15 cellular contexts compared by ENCODE assay signal in the genomic region with DNA sequence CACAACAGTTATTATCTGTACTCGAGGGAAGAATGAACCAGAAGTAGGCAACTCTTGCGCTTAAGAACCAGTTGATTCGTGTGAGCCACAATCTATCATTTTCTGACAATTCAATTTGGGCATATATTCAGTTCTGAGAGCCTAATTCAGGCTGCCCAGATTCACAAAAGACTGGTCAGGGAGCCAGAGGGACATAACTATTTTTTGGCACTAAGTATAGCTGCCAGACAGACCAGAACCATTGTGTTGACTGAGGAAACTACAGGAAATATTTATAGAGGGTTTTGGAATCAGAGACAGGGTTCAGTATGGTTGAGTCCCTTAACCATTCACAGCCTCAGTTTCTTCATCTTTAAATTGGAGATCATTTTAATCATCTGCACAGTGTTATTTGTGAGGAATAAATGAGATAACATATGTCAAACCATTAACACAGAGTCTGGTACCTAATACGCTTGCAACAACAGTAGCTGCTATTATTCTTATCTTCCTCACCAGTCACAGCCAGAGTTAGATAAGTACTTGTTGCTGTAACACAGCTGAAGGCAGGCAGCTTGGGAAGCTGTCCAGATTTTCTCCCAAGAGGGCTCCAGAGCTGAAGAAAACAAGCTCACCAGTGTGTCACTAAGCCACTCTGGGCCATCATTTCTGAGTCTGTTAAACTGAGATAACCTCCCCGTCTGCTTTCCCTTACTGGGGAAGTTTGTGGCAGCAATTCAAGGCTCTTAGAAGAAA.
DNase-seq lines count a peak whose midpoint lies in the region; ATAC-seq and TF ChIP-seq lines count a peak whose summit lies in the region.
"Had no signal": no experiment of that assay in that cellular context is flagged by ENCODE, and none has a peak within 500 bp of the region (broad histone marks: within the 10 kb centered on the region; RNA-seq: fewer than 3 reads in every experiment).

No MANE protein-coding gene starts in this region.

- no peaks in the 10 kb centered on the region for H3K27me3 ChIP-seq in thoracic aorta (replicated peaks; ENCODE audit: insufficient read depth)

- H3K27ac Mint-ChIP-seq in activated T-helper 2 cell treated with anti-CD3 and anti-CD28 coated beads, Interferon-gamma antibody, Interleukin-2, Interleukin-4, amounts not matched to agents 10 μg/mL and 5 μg/mL and 100 μg/mL, durations not matched to agents 14 hours and 24 hours and 36 hours = no peak overlapping the region
- no peak overlapping the region for H3K27ac Mint-ChIP-seq in effector memory CD8-positive, alpha-beta T cell
- H3K27ac Mint-ChIP-seq: CD8-positive, alpha-beta T cell had no signal

- no peak overlapping the region for H3K4me3 ChIP-seq in thoracic aorta
- H3K4me3 ChIP-seq: K562, PC-9 had no signal

- no peak overlapping the region for H3K4me3 Mint-ChIP-seq in activated T-helper 2 cell treated with anti-CD3 and anti-CD28 coated beads, Interferon-gamma antibody, Interleukin-2, Interleukin-4, amounts not matched to agents 10 μg/mL and 5 μg/mL and 100 μg/mL, durations not matched to agents 14 hours and 24 hours and 36 hours (ENCODE audit: low read depth)
- H3K4me3 Mint-ChIP-seq in effector memory CD8-positive, alpha-beta T cell = no peak overlapping the region
- H3K4me3 Mint-ChIP-seq: CD8-positive, alpha-beta T cell had no signal

- H3K27ac ChIP-seq in VCaP = peak overlapping the region; percentile 25
- H3K27ac ChIP-seq in thoracic aorta = peak overlapping the region; percentile 16 to 19
- H3K27ac ChIP-seq: PC-9 had no signal

- H3K36me3 ChIP-seq in thoracic aorta = no peaks in the 10 kb centered on the region

- no peaks in the 10 kb centered on the region for H3K4me1 Mint-ChIP-seq in activated T-helper 2 cell treated with anti-CD3 and anti-CD28 coated beads, Interferon-gamma antibody, Interleukin-2, Interleukin-4, amounts not matched to agents 10 μg/mL and 5 μg/mL and 100 μg/mL, durations not matched to agents 14 hours and 24 hours and 36 hours (ENCODE audit: low read depth)
- H3K4me1 Mint-ChIP-seq in effector memory CD8-positive, alpha-beta T cell (ENCODE audit: low read depth in 2 of 2) = no peaks in the 10 kb centered on the region

- H3K4me1 ChIP-seq in thoracic aorta (ENCODE audit: control insufficient read depth in 1 of 2, low read depth in 2 of 2) = peaks cover 0 to 17% of the 10 kb centered on the region in 2 donors

- no peaks in the 10 kb centered on the region for H3K36me3 Mint-ChIP-seq in activated T-helper 2 cell treated with anti-CD3 and anti-CD28 coated beads, Interferon-gamma antibody, Interleukin-2, Interleukin-4, amounts not matched to agents 10 μg/mL and 5 μg/mL and 100 μg/mL, durations not matched to agents 14 hours and 24 hours and 36 hours (ENCODE audit: low read depth)
- H3K36me3 Mint-ChIP-seq in effector memory CD8-positive, alpha-beta T cell (ENCODE audit: insufficient read depth) = no peaks in the 10 kb centered on the region
- H3K36me3 Mint-ChIP-seq: CD8-positive, alpha-beta T cell had no signal

- intact Hi-C loops in left ventricle myocardium superior (cut with micrococcal nuclease) = no loop called here
- intact Hi-C loops in activated T-helper 2 cell treated with anti-CD3 and anti-CD28 coated beads, Interferon-gamma antibody, Interleukin-2, Interleukin-4, amounts not matched to agents 10 μg/mL and 5 μg/mL and 100 μg/mL, durations not matched to agents 14 hours and 24 hours and 36 hours (cut with micrococcal nuclease) = no loop called here

- peak; percentile 17 for DNase-seq in NCI-H82 (lab: John Stamatoyannopoulos, UW)
- DNase-seq in NCI-H82 treated with DMSO at 0.1 percent for 48 hours (lab: John Stamatoyannopoulos, UW; ENCODE audit: unreplicated experiment) = no peak
- peak; percentile 30 for DNase-seq in left ventricle myocardium superior
- peak; percentile 11 for DNase-seq in thoracic aorta (ENCODE audit: low spot score)
- DNase-seq in activated T-helper 2 cell treated with anti-CD3 and anti-CD28 coated beads, Interferon-gamma antibody, Interleukin-2, Interleukin-4, amounts not matched to agents 10 μg/mL and 5 μg/mL and 100 μg/mL, durations not matched to agents 14 hours and 24 hours and 36 hours (ENCODE audit: low spot score) = no peak
- DNase-seq in effector memory CD8-positive, alpha-beta T cell = no peak
- DNase-seq: 8988T; CD8-positive, alpha-beta T cell; NCI-H1417; NCI-H187 treated with DMSO at 0.1 percent for 48 hours; NCI-H748 treated with DMSO at 0.1 percent for 48 hours; PC-9 had no signal

- ATAC-seq in left ventricle myocardium superior = peak; percentile 97
- ATAC-seq in thoracic aorta (ENCODE audit: insufficient number of reproducible peaks, low FRiP score, low read depth) = peak; percentile 61
- no peak for ATAC-seq in effector memory CD8-positive, alpha-beta T cell (replicated peaks)
- no peak for ATAC-seq in GM19328 (IDR thresholded peaks at IDR 0.05; ENCODE audit: unreplicated experiment)
- ATAC-seq: CD8-positive, alpha-beta T cell; K562 had no signal

- H3K9me3 Mint-ChIP-seq in activated T-helper 2 cell treated with anti-CD3 and anti-CD28 coated beads, Interferon-gamma antibody, Interleukin-2, Interleukin-4, amounts not matched to agents 10 μg/mL and 5 μg/mL and 100 μg/mL, durations not matched to agents 14 hours and 24 hours and 36 hours = peaks cover 17% of the 10 kb centered on the region
- H3K9me3 Mint-ChIP-seq in effector memory CD8-positive, alpha-beta T cell = peaks cover 7 to 35% of the 10 kb centered on the region in 2 donors

- peaks cover 10% of the 10 kb centered on the region for H3K9me3 ChIP-seq in thoracic aorta

- H3K27me3 Mint-ChIP-seq in activated T-helper 2 cell treated with anti-CD3 and anti-CD28 coated beads, Interferon-gamma antibody, Interleukin-2, Interleukin-4, amounts not matched to agents 10 μg/mL and 5 μg/mL and 100 μg/mL, durations not matched to agents 14 hours and 24 hours and 36 hours (ENCODE audit: low read depth) = no peaks in the 10 kb centered on the region
- H3K27me3 Mint-ChIP-seq in effector memory CD8-positive, alpha-beta T cell = peaks cover 0 to 8% of the 10 kb centered on the region in 2 donors

- TF ChIP-seq CTCF in VCaP (conservative IDR thresholded peaks at IDR 0.05) (no peak), thoracic aorta (IDR thresholded peaks at IDR 0.05) (no peak)

Comparison
In these comparisons a context has a peak if more than half of its experiments do, and no peak if none do; other contexts are left out.
1. DNase-seq: peak in NCI-H82 (single experiment), left ventricle myocardium superior (single experiment) and thoracic aorta (single experiment); none in NCI-H82 treated with DMSO at 0.1 percent for 48 hours (single experiment), activated T-helper 2 cell treated with anti-CD3 and anti-CD28 coated beads, Interferon-gamma antibody, Interleukin-2, Interleukin-4, amounts not matched to agents 10 μg/mL and 5 μg/mL and 100 μg/mL, durations not matched to agents 14 hours and 24 hours and 36 hours (single experiment) and effector memory CD8-positive, alpha-beta T cell (0 of 3).
2. ATAC-seq: peak in left ventricle myocardium superior (single experiment) and thoracic aorta (single experiment); none in effector memory CD8-positive, alpha-beta T cell (single experiment) and GM19328 (single experiment).